In genomic region chr18:48160622-48161021, GRCh38 we compare ENCODE assay signal across 10 cellular contexts.
DNase-seq lines count a peak whose midpoint lies in the region; ATAC-seq and TF ChIP-seq lines count a peak whose summit lies in the region.
"Had no signal": no experiment of that assay in that cellular context is flagged by ENCODE, and none has a peak within 500 bp of the region (broad histone marks: within the 10 kb centered on the region; RNA-seq: fewer than 3 reads in every experiment).

No MANE protein-coding gene starts in this region.

- H3K4me3 Mint-ChIP-seq in Caco-2 (ENCODE audit: unreplicated experiment), result peak overlapping the region; percentile 61
- H3K4me3 Mint-ChIP-seq in activated B cell treated with CpG ODN at 0.5 μM for 24 hours, result peak overlapping the region; percentile 55

- no peaks in the 10 kb centered on the region for H3K4me1 ChIP-seq in Caco-2
- H3K4me1 ChIP-seq in gastroesophageal sphincter, result peaks cover 0 to 46% (median 9%) of the 10 kb centered on the region in 3 donors
- peaks cover 0 to 19% (median 9%) of the 10 kb centered on the region in 4 donors for H3K4me1 ChIP-seq in sigmoid colon

- BruUV-seq in Caco-2 (replicated peaks; lab: Mats Ljungman, UMichigan), result no TSS peak

- TF ChIP-seq POLR2A in gastroesophageal sphincter (IDR thresholded peaks at IDR 0.05) (no peak), sigmoid colon (IDR thresholded peaks at IDR 0.05) (no peak)

- no peaks in the 10 kb centered on the region for H3K36me3 ChIP-seq in Caco-2 (ENCODE audit: control insufficient read depth, insufficient read depth, low read length)
- no peaks in the 10 kb centered on the region for H3K36me3 ChIP-seq in gastroesophageal sphincter
- H3K36me3 ChIP-seq in sigmoid colon, result no peaks in the 10 kb centered on the region

- CTCF ChIA-PET in Caco-2 (lab: Charles Lee), result interaction anchor here (0.7 kb wide), 1 partner anchor 239 kb away, joined by 5 read pairs; no protein-coding TSS in a partner anchor
- CTCF ChIA-PET in activated B cell treated with CpG ODN at 0.5 μM for 24 hours (lab: Charles Lee), result no interaction called here

- 100% methylated on average over 1 of the region's 4 CpGs; no CpG with 5 or more reads in 1 of the 2 donors for WGBS in gastroesophageal sphincter (ENCODE audit: low coverage in 1 of 2), 2 donors
- 33 to 75% methylated on average over 4 of the region's 4 CpGs for WGBS in sigmoid colon, 2 donors

- intact Hi-C loops in Caco-2 (cut with micrococcal nuclease; ENCODE audit: unreplicated experiment), result no loop called here
- intact Hi-C loops in activated B cell treated with CpG ODN at 0.5 μM for 24 hours (cut with micrococcal nuclease), result loop anchor here (10.0 kb wide), 1 partner anchor 226 kb away; the partner anchor contains the start of gene SMAD2
- intact Hi-C loops in sigmoid colon (cut with DNase I), result loop anchor here (2.0 to 5.0 kb wide), 3 partner anchors 228 to 377 kb away; partner anchors contain the start of genes CTIF and SMAD2

- H3K36me3 Mint-ChIP-seq in Caco-2 (ENCODE audit: insufficient read depth, unreplicated experiment) (no peaks in the 10 kb centered on the region), activated B cell treated with CpG ODN at 0.5 μM for 24 hours (ENCODE audit: low read depth) (no peaks in the 10 kb centered on the region)

- TF ChIP-seq EP300 in gastroesophageal sphincter (IDR thresholded peaks at IDR 0.05), result no peak
- no peak for TF ChIP-seq EP300 in sigmoid colon (IDR thresholded peaks at IDR 0.05)

- H3K27me3 Mint-ChIP-seq in Caco-2 (ENCODE audit: insufficient read depth, unreplicated experiment) (no peaks in the 10 kb centered on the region), activated B cell treated with CpG ODN at 0.5 μM for 24 hours (peaks cover 65% of the 10 kb centered on the region)

- H3K9me3 ChIP-seq in Caco-2, result no peaks in the 10 kb centered on the region
- H3K9me3 ChIP-seq in gastroesophageal sphincter, result no peaks in the 10 kb centered on the region
- H3K9me3 ChIP-seq in sigmoid colon, result no peaks in the 10 kb centered on the region

- POLR2A ChIA-PET in Caco-2 (lab: Charles Lee), result no interaction called here
- POLR2A ChIA-PET in activated B cell treated with CpG ODN at 0.5 μM for 24 hours (lab: Charles Lee), result no interaction called here

- H3K27ac Mint-ChIP-seq in Caco-2 (ENCODE audit: unreplicated experiment) (no peak overlapping the region), activated B cell treated with CpG ODN at 0.5 μM for 24 hours (no peak overlapping the region)

- H3K27me3 ChIP-seq in Caco-2 (replicated peaks; ENCODE audit: control insufficient read depth, insufficient read depth, low read length) (no peaks in the 10 kb centered on the region), gastroesophageal sphincter (no peaks in the 10 kb centered on the region), sigmoid colon (no peaks in the 10 kb centered on the region)

- DNase-seq in Caco-2 (no peak), activated B cell treated with CpG ODN at 0.5 μM for 24 hours (no peak), sigmoid colon (no peak), hepatic stellate cell (ENCODE audit: low spot score) (no peak), GOT3 (lab: John Stamatoyannopoulos, UW) (no peak)
- DNase-seq: activated naive CD4-positive, alpha-beta T cell treated with Interleukin-2 at 50 U/mL for 16 hours; NCI-H2081 treated with DMSO at 0.1 percent for 48 hours had no signal

- ATAC-seq in activated B cell treated with CpG ODN at 0.5 μM for 24 hours (ENCODE audit: low read depth), result no peak
- no peak for ATAC-seq in gastroesophageal sphincter
- ATAC-seq in HG02938 (IDR thresholded peaks at IDR 0.05; ENCODE audit: unreplicated experiment), result no peak
- ATAC-seq in HG02610 (IDR thresholded peaks at IDR 0.05; ENCODE audit: unreplicated experiment), result no peak

- peak overlapping the region; percentile 80 to 93 (median 92) for H3K27ac ChIP-seq in gastroesophageal sphincter
- H3K27ac ChIP-seq in sigmoid colon, result peak overlapping the region; percentile 77 to 89 (median 84)

- peak overlapping the region; percentile 44; the same call in 1 of the 2 replicates for H3K4me3 ChIP-seq in Caco-2 (ENCODE audit: low read depth, low read length)
- peak overlapping the region in 1 of 2 donors; percentile 79 for H3K4me3 ChIP-seq in gastroesophageal sphincter
- peak overlapping the region in 2 of 4 donors; percentile 63 to 78 for H3K4me3 ChIP-seq in sigmoid colon

- H3K4me1 Mint-ChIP-seq in Caco-2 (ENCODE audit: low read depth, unreplicated experiment), result no peaks in the 10 kb centered on the region
- H3K4me1 Mint-ChIP-seq in activated B cell treated with CpG ODN at 0.5 μM for 24 hours, result peaks cover 7% of the 10 kb centered on the region

- H3K9me3 Mint-ChIP-seq in Caco-2 (ENCODE audit: unreplicated experiment), result no peaks in the 10 kb centered on the region
- no peaks in the 10 kb centered on the region for H3K9me3 Mint-ChIP-seq in activated B cell treated with CpG ODN at 0.5 μM for 24 hours

- no peak for TF ChIP-seq CTCF in Caco-2 (IDR thresholded peaks at IDR 0.05; ENCODE audit: insufficient read depth in 1 of 2, low read depth in 1 of 2, low read length in 1 of 2, severe bottlenecking in 1 of 2, unreplicated experiment in 1 of 2)
- no peak for TF ChIP-seq CTCF in activated B cell treated with CpG ODN at 0.5 μM for 24 hours (IDR thresholded peaks at IDR 0.05)
- TF ChIP-seq CTCF in gastroesophageal sphincter (IDR thresholded peaks at IDR 0.05), result no peak
- no peak for TF ChIP-seq CTCF in sigmoid colon (IDR thresholded peaks at IDR 0.05)
